Comparison of ENCODE assay signal across 31 cellular contexts in the genomic region with DNA sequence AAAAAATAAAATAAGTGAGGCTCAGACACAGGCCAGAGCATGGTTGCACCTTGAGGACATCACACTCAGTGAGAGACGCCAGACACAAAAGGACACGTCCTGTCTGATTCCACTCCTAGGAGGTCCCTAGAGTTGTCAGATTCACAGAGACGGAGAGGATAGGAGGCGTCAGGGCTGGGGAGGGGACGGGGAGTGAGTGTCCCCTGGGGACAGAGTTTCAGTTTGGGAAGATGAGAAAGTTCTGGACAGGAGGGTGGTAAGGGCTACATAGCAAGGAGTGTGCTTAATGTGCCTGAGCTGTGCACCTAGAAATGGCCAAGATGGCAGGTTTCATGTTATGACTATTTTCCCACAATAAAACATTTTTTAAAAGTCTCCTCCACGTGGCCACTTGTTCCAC. TPM values are rescaled to one million over a fixed set of nuclear protein-coding genes. Genes with fewer than 3 reads are reported as not detected.
"Had no signal": no experiment of that assay in that cellular context is flagged by ENCODE, and none has a peak within 500 bp of the region (broad histone marks: within the 10 kb centered on the region; RNA-seq: fewer than 3 reads in every experiment).

No MANE protein-coding gene starts in this region.

- H3K4me1 ChIP-seq: breast epithelium had no signal

- ATAC-seq: activated T-cell treated with anti-CD3 and anti-CD28 coated beads, Interleukin-2, amount 50 U/mL, for 4 hours; effector memory CD8-positive, alpha-beta T cell; left ventricle myocardium superior; natural killer cell treated with Interleukin-12 subunit alpha and Interleukin-12 subunit beta and Interleukin-15 and Interleukin-18, amount 100 ng/mL, for 72 hours; sciatic nerve; stimulated activated effector memory CD8-positive, alpha-beta T cell treated with anti-CD3 and anti-CD28 coated beads, Interleukin-12 subunit alpha, Interleukin-12 subunit beta, amount 100 ng/mL, for 72 hours; stimulated activated naive CD8-positive, alpha-beta T cell treated with anti-CD3 and anti-CD28 coated beads, Interleukin-15, amount 100 ng/mL, for 72 hours had no signal

- FAIRE-seq: endothelial cell of umbilical vein, frontal cortex, islet of Langerhans, small intestine had no signal

- H3K36me3 Mint-ChIP-seq: activated naive CD8-positive, alpha-beta T cell; natural killer cell treated with Interleukin-12 subunit alpha and Interleukin-12 subunit beta and Interleukin-15 and Interleukin-18, amount 100 ng/mL, for 72 hours had no signal

- H3K9me3 Mint-ChIP-seq: activated T-cell treated with anti-CD3 and anti-CD28 coated beads, Interleukin-2, amount 50 U/mL, for 4 hours; activated T-helper 2 cell treated with anti-CD3 and anti-CD28 coated beads, Interferon-gamma antibody, Interleukin-2, Interleukin-4, amounts not matched to agents 10 μg/mL and 5 μg/mL and 100 μg/mL, durations not matched to agents 14 hours and 24 hours and 36 hours; effector memory CD8-positive, alpha-beta T cell; natural killer cell treated with Interleukin-12 subunit alpha and Interleukin-12 subunit beta and Interleukin-15 and Interleukin-18, amount 100 ng/mL, for 72 hours; stimulated activated effector memory CD8-positive, alpha-beta T cell treated with anti-CD3 and anti-CD28 coated beads, Interleukin-12 subunit alpha, Interleukin-12 subunit beta, amount 100 ng/mL, for 72 hours; stimulated activated naive CD8-positive, alpha-beta T cell treated with anti-CD3 and anti-CD28 coated beads, Interleukin-15, amount 100 ng/mL, for 72 hours had no signal

- DNase-seq: activated CD4-positive, alpha-beta T cell treated with anti-CD3 and anti-CD28 coated beads for 1 hour; activated CD4-positive, alpha-beta T cell treated with anti-CD3 and anti-CD28 coated beads, Interleukin-2, amount 50 U/mL, for 1 hour; activated CD8-positive, alpha-beta memory T cell treated with anti-CD3 and anti-CD28 coated beads, Interleukin-2, amount 50 U/mL, for 48 hours; activated naive CD4-positive, alpha-beta T cell; activated T-cell treated with anti-CD3 and anti-CD28 coated beads, Interleukin-2, amount 50 U/mL, for 4 hours; adrenal gland; colonic mucosa; dorsolateral prefrontal cortex; effector memory CD8-positive, alpha-beta T cell; left ventricle myocardium superior; posterior cingulate gyrus; small intestine; stimulated activated CD4-positive, alpha-beta T cell treated with anti-CD3 and anti-CD28 coated beads, Interleukin-2, amount 100 ng/mL, for 24 hours; stimulated activated naive CD8-positive, alpha-beta T cell treated with anti-CD3 and anti-CD28 coated beads, Interleukin-15, amount 100 ng/mL, for 72 hours; T-helper 9 cell; tibial artery had no signal

- H3K36me3 ChIP-seq: adrenal gland, breast epithelium, colonic mucosa had no signal

- H3K27ac Mint-ChIP-seq: activated naive CD8-positive, alpha-beta T cell; activated T-helper 2 cell treated with anti-CD3 and anti-CD28 coated beads, Interferon-gamma antibody, Interleukin-2, Interleukin-4, amounts not matched to agents 10 μg/mL and 5 μg/mL and 100 μg/mL, durations not matched to agents 14 hours and 24 hours and 36 hours; natural killer cell treated with Interleukin-12 subunit alpha and Interleukin-12 subunit beta and Interleukin-15 and Interleukin-18, amount 100 ng/mL, for 72 hours; stimulated activated effector memory CD8-positive, alpha-beta T cell treated with anti-CD3 and anti-CD28 coated beads, Interleukin-12 subunit alpha, Interleukin-12 subunit beta, amount 100 ng/mL, for 72 hours; stimulated activated naive CD8-positive, alpha-beta T cell treated with anti-CD3 and anti-CD28 coated beads, Interleukin-15, amount 100 ng/mL, for 72 hours had no signal

- H2AFZ ChIP-seq: hepatocyte had no signal

- H3K79me2 ChIP-seq: hepatocyte had no signal

- H3K4me2 ChIP-seq: hepatocyte had no signal

- H3K9me3 ChIP-seq: adrenal gland, ascending aorta, breast epithelium, colonic mucosa, esophagus muscularis mucosa, tibial artery had no signal

- H3K27ac ChIP-seq: adrenal gland, ascending aorta, breast epithelium, colonic mucosa, dorsolateral prefrontal cortex, esophagus muscularis mucosa, hepatocyte, tibial artery had no signal

- H3K4me3 Mint-ChIP-seq: activated naive CD8-positive, alpha-beta T cell; activated T-cell treated with anti-CD3 and anti-CD28 coated beads, Interleukin-2, amount 50 U/mL, for 4 hours; natural killer cell treated with Interleukin-12 subunit alpha and Interleukin-12 subunit beta and Interleukin-15 and Interleukin-18, amount 100 ng/mL, for 72 hours; stimulated activated effector memory CD8-positive, alpha-beta T cell treated with anti-CD3 and anti-CD28 coated beads, Interleukin-12 subunit alpha, Interleukin-12 subunit beta, amount 100 ng/mL, for 72 hours had no signal

- H3K4me3 ChIP-seq: adrenal gland, ascending aorta, breast epithelium, colonic mucosa, dorsolateral prefrontal cortex, esophagus muscularis mucosa, hepatocyte, tibial artery had no signal

RNA-seq across cellular contexts. Expression of a gene that starts 2.2 kb away (rescaled TPM):
- total RNA-seq: activated CD8-positive, alpha-beta memory T cell treated with anti-CD3 and anti-CD28 coated beads for 36 hours; activated T-helper 2 cell treated with anti-CD3 and anti-CD28 coated beads, Interferon-gamma antibody, Interleukin-2, Interleukin-4, amounts not matched to agents 10 μg/mL and 5 μg/mL and 100 μg/mL, durations not matched to agents 14 hours and 24 hours and 36 hours; ascending aorta; colonic mucosa; left ventricle myocardium superior; natural killer cell treated with Interleukin-12 subunit alpha and Interleukin-12 subunit beta and Interleukin-15 and Interleukin-18, amount 100 ng/mL, for 72 hours; sciatic nerve; urinary bladder had no signal

RNA-seq across cellular contexts. Expression of a gene that starts 23.3 kb away (rescaled TPM):
- total RNA-seq: activated CD8-positive, alpha-beta memory T cell treated with anti-CD3 and anti-CD28 coated beads for 36 hours; activated T-cell treated with anti-CD3 and anti-CD28 coated beads, Interleukin-2, amount 50 U/mL, for 4 hours; activated T-helper 2 cell treated with anti-CD3 and anti-CD28 coated beads, Interferon-gamma antibody, Interleukin-2, Interleukin-4, amounts not matched to agents 10 μg/mL and 5 μg/mL and 100 μg/mL, durations not matched to agents 14 hours and 24 hours and 36 hours; adrenal gland; ascending aorta; breast epithelium; colonic mucosa; dorsolateral prefrontal cortex; endothelial cell of umbilical vein; esophagus muscularis mucosa; frontal cortex; hepatocyte; left ventricle myocardium superior; natural killer cell treated with Interleukin-12 subunit alpha and Interleukin-12 subunit beta and Interleukin-15 and Interleukin-18, amount 100 ng/mL, for 72 hours; omental fat pad; sciatic nerve; urinary bladder had no signal
